In the genomic region with DNA sequence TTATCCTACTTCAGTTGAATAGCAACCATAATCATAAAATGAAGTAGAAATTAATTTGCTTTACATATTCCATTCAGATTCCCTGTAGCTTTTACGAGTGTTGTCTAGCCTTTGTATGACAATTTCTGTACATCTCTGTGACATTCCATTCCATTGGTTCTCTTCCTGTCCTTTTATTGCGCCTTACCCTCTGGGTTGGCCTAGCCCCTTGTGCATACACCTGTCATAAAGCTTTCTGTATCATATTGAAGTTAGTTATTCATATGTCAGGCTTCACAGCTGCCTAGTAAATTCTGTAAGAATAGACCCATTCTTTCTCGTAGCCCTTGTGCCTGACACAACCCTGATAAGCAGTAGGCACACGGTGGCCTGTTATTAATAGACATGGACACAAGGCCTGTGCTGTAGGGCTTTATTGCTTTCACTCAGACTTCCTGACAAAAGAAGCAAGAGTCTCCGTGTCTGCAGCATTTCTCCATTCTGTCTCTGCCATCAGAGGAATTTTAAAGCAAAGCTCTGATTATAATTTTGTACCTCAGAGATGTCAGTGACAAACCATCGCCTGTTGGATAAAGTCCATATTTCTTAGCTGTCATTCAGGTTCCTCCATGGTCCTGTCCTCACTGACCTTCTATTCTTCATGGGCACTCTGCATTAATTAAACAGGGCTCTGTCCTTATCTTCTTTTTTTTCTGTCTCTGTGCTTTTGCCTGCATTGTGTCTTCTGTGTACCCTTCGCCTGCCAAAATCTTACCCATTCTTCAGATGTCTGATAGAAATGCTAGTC, we compare ENCODE assay signal across 1 cellular context.
A peak's percentile ranks its signal among the peaks of the same experiment; 100 is the strongest.
TF ChIP-seq lines count a peak whose summit lies in the region.

No MANE protein-coding gene starts in this region.

TF ChIP-seq in K562, 482 proteins besides CTCF, POLR2A, EP300 and RAD21 (continued from another document):
- TF ChIP-seq, protein P1, sequence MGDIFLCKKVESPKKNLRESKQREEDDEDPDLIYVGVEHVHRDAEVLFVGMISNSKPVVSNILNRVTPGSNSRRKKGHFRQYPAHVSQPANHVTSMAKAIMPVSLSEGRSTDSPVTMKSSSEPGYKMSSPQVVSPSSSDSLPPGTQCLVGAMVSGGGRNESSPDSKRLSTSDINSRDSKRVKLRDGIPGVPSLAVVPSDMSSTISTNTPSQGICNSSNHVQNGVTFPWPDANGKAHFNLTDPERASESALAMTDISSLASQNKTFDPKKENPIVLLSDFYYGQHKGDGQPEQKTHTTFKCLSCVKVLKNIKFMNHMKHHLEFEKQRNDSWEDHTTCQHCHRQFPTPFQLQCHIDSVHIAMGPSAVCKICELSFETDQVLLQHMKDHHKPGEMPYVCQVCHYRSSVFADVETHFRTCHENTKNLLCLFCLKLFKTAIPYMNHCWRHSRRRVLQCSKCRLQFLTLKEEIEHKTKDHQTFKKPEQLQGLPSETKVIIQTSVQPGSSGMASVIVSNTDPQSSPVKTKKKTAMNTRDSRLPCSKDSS (IDR thresholded peaks at IDR 0.05; ENCODE audit: low read depth, partially characterized antibody), result no peak
- TF ChIP-seq MEF2A (IDR thresholded peaks at IDR 0.05; ENCODE audit: control insufficient read depth, low read depth, low read length), result 0 out of 2 replicates have a peak, but pooled peaks have one; percentile 12
- TF ChIP-seq TCF3 (CRISPR knock-in tag; IDR thresholded peaks at IDR 0.05), result 0 out of 2 replicates have a peak, but pooled peaks have one; percentile 33
- TF ChIP-seq, protein P2, sequence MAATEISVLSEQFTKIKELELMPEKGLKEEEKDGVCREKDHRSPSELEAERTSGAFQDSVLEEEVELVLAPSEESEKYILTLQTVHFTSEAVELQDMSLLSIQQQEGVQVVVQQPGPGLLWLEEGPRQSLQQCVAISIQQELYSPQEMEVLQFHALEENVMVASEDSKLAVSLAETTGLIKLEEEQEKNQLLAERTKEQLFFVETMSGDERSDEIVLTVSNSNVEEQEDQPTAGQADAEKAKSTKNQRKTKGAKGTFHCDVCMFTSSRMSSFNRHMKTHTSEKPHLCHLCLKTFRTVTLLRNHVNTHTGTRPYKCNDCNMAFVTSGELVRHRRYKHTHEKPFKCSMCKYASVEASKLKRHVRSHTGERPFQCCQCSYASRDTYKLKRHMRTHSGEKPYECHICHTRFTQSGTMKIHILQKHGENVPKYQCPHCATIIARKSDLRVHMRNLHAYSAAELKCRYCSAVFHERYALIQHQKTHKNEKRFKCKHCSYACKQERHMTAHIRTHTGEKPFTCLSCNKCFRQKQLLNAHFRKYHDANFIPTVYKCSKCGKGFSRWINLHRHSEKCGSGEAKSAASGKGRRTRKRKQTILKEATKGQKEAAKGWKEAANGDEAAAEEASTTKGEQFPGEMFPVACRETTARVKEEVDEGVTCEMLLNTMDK (IDR thresholded peaks at IDR 0.05; ENCODE audit: borderline replicate concordance, insufficient read depth, low read depth, low read length, poor library complexity, severe bottlenecking), result no peak
- TF ChIP-seq, protein P3, sequence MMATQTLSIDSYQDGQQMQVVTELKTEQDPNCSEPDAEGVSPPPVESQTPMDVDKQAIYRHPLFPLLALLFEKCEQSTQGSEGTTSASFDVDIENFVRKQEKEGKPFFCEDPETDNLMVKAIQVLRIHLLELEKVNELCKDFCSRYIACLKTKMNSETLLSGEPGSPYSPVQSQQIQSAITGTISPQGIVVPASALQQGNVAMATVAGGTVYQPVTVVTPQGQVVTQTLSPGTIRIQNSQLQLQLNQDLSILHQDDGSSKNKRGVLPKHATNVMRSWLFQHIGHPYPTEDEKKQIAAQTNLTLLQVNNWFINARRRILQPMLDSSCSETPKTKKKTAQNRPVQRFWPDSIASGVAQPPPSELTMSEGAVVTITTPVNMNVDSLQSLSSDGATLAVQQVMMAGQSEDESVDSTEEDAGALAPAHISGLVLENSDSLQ (IDR thresholded peaks at IDR 0.05), result 0 out of 2 replicates have a peak, but pooled peaks have one; percentile 24
- no peak for TF ChIP-seq CBX1 (IDR thresholded peaks at IDR 0.05; ENCODE audit: low read depth)
- TF ChIP-seq ZBTB17 (CRISPR knock-in tag; IDR thresholded peaks at IDR 0.05), result 0 out of 2 replicates have a peak, but pooled peaks have one; percentile 23
